20 cellular contexts compared by ENCODE assay signal in genomic region chr10:60139290-60139689, GRCh38.
DNase-seq lines count a peak whose midpoint lies in the region; ATAC-seq, FAIRE-seq and TF ChIP-seq lines count a peak whose summit lies in the region.
"Had no signal": no experiment of that assay in that cellular context is flagged by ENCODE, and none has a peak within 500 bp of the region (broad histone marks: within the 10 kb centered on the region; RNA-seq: fewer than 3 reads in every experiment).

No MANE protein-coding gene starts in this region.

- POLR2A ChIA-PET in HEK293 (lab: Yijun Ruan, JAX) (no interaction called here), H1 (lab: Charles Lee; ENCODE audit: partially characterized antibody) (interaction anchor here (1.1 to 2.5 kb wide), 8 partner anchors 9 to 231 kb away, joined by 3 to 23 read pairs (median 4); no protein-coding TSS in a partner anchor), A673 (lab: Charles Lee; ENCODE audit: low non-redundant PET) (no interaction called here)

- TF ChIP-seq CTCF in 22Rv1 (IDR thresholded peaks at IDR 0.05) = no peak
- TF ChIP-seq CTCF in HEK293 (tag by site-specific recombination; IDR thresholded peaks at IDR 0.05) = no peak
- no peak for TF ChIP-seq CTCF in H1 (IDR thresholded peaks at IDR 0.05; ENCODE audit: control extremely low read depth in 1 of 3, insufficient read depth in 1 of 3, low read depth in 1 of 3, low read length in 3 of 3)
- no peak for TF ChIP-seq CTCF in body of pancreas (IDR thresholded peaks at IDR 0.05)
- TF ChIP-seq CTCF in A673 (conservative IDR thresholded peaks at IDR 0.05; ENCODE audit: low read depth, low read length) = no peak

- peak overlapping the region; percentile 45 for H3K4me3 ChIP-seq in HEK293 (ENCODE audit: low read depth, low read length)
- peak overlapping the region; percentile 52 to 82 (median 68); a peak in 7 of 8 replicates for H3K4me3 ChIP-seq in H1 (ENCODE audit: extremely low read depth in 1 of 4, insufficient read depth in 2 of 4, low read depth in 3 of 4, low read length in 4 of 4)
- peak overlapping the region; percentile 79 for H3K4me3 ChIP-seq in neuron (ENCODE audit: low read length)
- no peak overlapping the region for H3K4me3 ChIP-seq in body of pancreas
- H3K4me3 ChIP-seq in A673 (ENCODE audit: low read depth, low read length, poor library complexity, severe bottlenecking) = no peak overlapping the region
- H3K4me3 ChIP-seq: mucosa of descending colon, prostate gland had no signal

- no peak; a peak in 1 of 3 replicates for TF ChIP-seq POLR2A in H1 (IDR thresholded peaks at IDR 0.05; ENCODE audit: control extremely low read depth in 1 of 2, low read depth in 2 of 2, low read length in 2 of 2)
- TF ChIP-seq POLR2A in body of pancreas (IDR thresholded peaks at IDR 0.05) = no peak

- H3K4me1 Mint-ChIP-seq in activated naive CD8-positive, alpha-beta T cell treated with anti-CD3 and anti-CD28 coated beads for 36 hours = no peaks in the 10 kb centered on the region
- H3K4me1 Mint-ChIP-seq: immature natural killer cell had no signal

- TF ChIP-seq EP300 in H1 (IDR thresholded peaks at IDR 0.05; ENCODE audit: borderline replicate concordance in 1 of 2, low read depth in 2 of 2, low read length in 2 of 2) = 0 out of 3 replicates have a peak, but pooled peaks of 1 of the 2 experiments have one; percentile 12

- no peak for FAIRE-seq in H1 (lab: Jason Lieb, UNC)
- FAIRE-seq: bronchial epithelial cell, D721Med had no signal

- H3K79me2 ChIP-seq in H1 (ENCODE audit: control insufficient read depth in 1 of 2, insufficient read depth in 2 of 2, low read length in 2 of 2) = peaks cover 0 to 16% of the 10 kb centered on the region in 2 experiments; a peak in 2 of 4 replicates

- peaks cover 4% of the 10 kb centered on the region for H3K23me2 ChIP-seq in H1 (ENCODE audit: low read depth, low read length)

- H2BK20ac ChIP-seq in H1 (ENCODE audit: low read length) = no peak overlapping the region

- H3K27ac ChIP-seq in 22Rv1 (peak overlapping the region; percentile 92), HEK293 (ENCODE audit: extremely low read depth, low read depth, low read length) (no peak overlapping the region), H1 (ENCODE audit: low read depth, low read length) (peak overlapping the region; percentile 34; the same call in 1 of the 2 replicates), body of pancreas (peak overlapping the region in 1 of 4 donors; percentile 54), A673 (ENCODE audit: low read depth, low read length, poor library complexity, severe bottlenecking) (no peak overlapping the region)

- H3K27me3 ChIP-seq in H1 (replicated peaks in 1 of 4; ENCODE audit: control insufficient read depth in 3 of 4, extremely low read depth in 1 of 4, insufficient read depth in 3 of 4, low read length in 3 of 4) = no peaks in the 10 kb centered on the region
- no peaks in the 10 kb centered on the region for H3K27me3 ChIP-seq in neuron (ENCODE audit: insufficient read depth, low read length)
- H3K27me3 ChIP-seq in body of pancreas = no peaks in the 10 kb centered on the region
- H3K27me3 ChIP-seq in A673 (replicated peaks; ENCODE audit: insufficient read depth, low read depth, low read length, poor library complexity) = no peaks in the 10 kb centered on the region
- H3K27me3 ChIP-seq: tibial nerve had no signal

- no peak overlapping the region for H4K8ac ChIP-seq in H1 (ENCODE audit: extremely low read depth, insufficient read depth, low read length)

- H3K18ac ChIP-seq in H1 (ENCODE audit: extremely low read depth, low read length) = no peak overlapping the region

- no peak overlapping the region for H3K4me3 Mint-ChIP-seq in activated naive CD8-positive, alpha-beta T cell treated with anti-CD3 and anti-CD28 coated beads for 36 hours
- H3K4me3 Mint-ChIP-seq: activated naive CD4-positive, alpha-beta T cell treated with anti-CD3 and anti-CD28 coated beads for 36 hours; immature natural killer cell had no signal

- no peak overlapping the region for H2AK5ac ChIP-seq in H1 (ENCODE audit: low read depth, low read length)

- peak overlapping the region; percentile 70 to 93 for H3K4me2 ChIP-seq in H1 (ENCODE audit: insufficient read depth in 1 of 2, low read depth in 2 of 2, low read length in 2 of 2)

- no peak overlapping the region for H3K27ac Mint-ChIP-seq in activated naive CD8-positive, alpha-beta T cell treated with anti-CD3 and anti-CD28 coated beads for 36 hours
- H3K27ac Mint-ChIP-seq: activated naive CD4-positive, alpha-beta T cell treated with anti-CD3 and anti-CD28 coated beads for 36 hours; immature natural killer cell had no signal

- ATAC-seq in sciatic nerve = no peak
- ATAC-seq in body of pancreas = no peak

- CTCF ChIA-PET in HEK293 (lab: Yijun Ruan, JAX) = interaction anchor here (2.4 kb wide), 1 partner anchor 70 kb away, joined by 10 read pairs; no protein-coding TSS in a partner anchor
- CTCF ChIA-PET in H1 (lab: Charles Lee; ENCODE audit: partially characterized antibody) = interaction anchor here (0.8 to 1.9 kb wide), 5 partner anchors 12 to 70 kb away, joined by 3 to 12 read pairs (median 4); no protein-coding TSS in a partner anchor
- CTCF ChIA-PET in A673 (lab: Charles Lee) = no interaction called here

- no peaks in the 10 kb centered on the region for H3K36me3 Mint-ChIP-seq in activated naive CD8-positive, alpha-beta T cell treated with anti-CD3 and anti-CD28 coated beads for 36 hours
- H3K36me3 Mint-ChIP-seq: immature natural killer cell had no signal

- no peak overlapping the region for H3K23ac ChIP-seq in H1 (ENCODE audit: insufficient read length)

- no peak overlapping the region for H2BK120ac ChIP-seq in H1 (replicated peaks; ENCODE audit: low read depth, low read length)

- peak overlapping the region; percentile 63; the same call in 1 of the 2 replicates for H2BK12ac ChIP-seq in H1 (ENCODE audit: low read depth, low read length)

- no peak overlapping the region for H2BK15ac ChIP-seq in H1 (ENCODE audit: low read length)

- H4K20me1 ChIP-seq in H1 (replicated peaks in 1 of 2; ENCODE audit: control insufficient read depth in 1 of 2, insufficient read depth in 2 of 2, low read length in 2 of 2) = no peaks in the 10 kb centered on the region

- intact Hi-C loops in sciatic nerve (cut with DNase I) = no loop called here
- intact Hi-C loops in body of pancreas (cut with DNase I) = no loop called here
- intact Hi-C loops in A673 (cut with micrococcal nuclease; ENCODE audit: unreplicated experiment) = no loop called here

- H3K14ac ChIP-seq in H1 (ENCODE audit: insufficient read length) = no peak overlapping the region

- no peak overlapping the region for H4K91ac ChIP-seq in H1 (replicated peaks; ENCODE audit: insufficient read length, low read length)

- H3K4me1 ChIP-seq in HEK293 (ENCODE audit: control insufficient read depth, insufficient read depth, low read length) = peaks cover 15% of the 10 kb centered on the region
- peaks cover 0 to 10% (median 4%) of the 10 kb centered on the region in 4 experiments; a peak in 2 of 7 replicates for H3K4me1 ChIP-seq in H1 (replicated peaks in 1 of 4; ENCODE audit: control insufficient read depth in 3 of 4, insufficient read depth in 4 of 4, low read length in 3 of 4)
- H3K4me1 ChIP-seq in neuron (ENCODE audit: insufficient read depth, low read length) = peaks cover 22% of the 10 kb centered on the region
- H3K4me1 ChIP-seq in body of pancreas = no peaks in the 10 kb centered on the region
- peaks cover 12% of the 10 kb centered on the region for H3K4me1 ChIP-seq in A673 (ENCODE audit: insufficient read depth, low read length, poor library complexity, severe bottlenecking)
- H3K4me1 ChIP-seq: prostate gland had no signal

- DNase-seq in H1 (ENCODE audit: low read depth in 1 of 2, low spot score in 2 of 2) (no peak), sciatic nerve (ENCODE audit: low spot score) (no peak), body of pancreas (no peak), A673 (ENCODE audit: low spot score) (no peak)
- no peak for DNase-seq in activated naive CD8-positive, alpha-beta T cell treated with anti-CD3 and anti-CD28 coated beads for 36 hours
- DNase-seq: activated CD8-positive, alpha-beta memory T cell treated with anti-CD3 and anti-CD28 coated beads, Interleukin-2, amount 50 U/mL, for 48 hours; activated naive CD4-positive, alpha-beta T cell treated with anti-CD3 and anti-CD28 coated beads for 36 hours; immature natural killer cell; mucosa of descending colon; MV-4-11; NCI-H2107; NCI-H774; SHP77 had no signal

- H3K9me3 Mint-ChIP-seq in activated naive CD8-positive, alpha-beta T cell treated with anti-CD3 and anti-CD28 coated beads for 36 hours = no peaks in the 10 kb centered on the region
- H3K9me3 Mint-ChIP-seq: activated naive CD4-positive, alpha-beta T cell treated with anti-CD3 and anti-CD28 coated beads for 36 hours; immature natural killer cell had no signal

- H4K5ac ChIP-seq in H1 (ENCODE audit: insufficient read length, low read depth, low read length) = no peak overlapping the region

- H2BK5ac ChIP-seq in H1 (ENCODE audit: low read depth, low read length) = peak overlapping the region; percentile 35; the same call in 1 of the 2 replicates

- no peak for TF ChIP-seq RAD21 in H1 (IDR thresholded peaks at IDR 0.05 in 1 of 2, conservative IDR thresholded peaks at IDR 0.05 in 1 of 2; ENCODE audit: low read depth in 2 of 2, low read length in 2 of 2)

- BruUV-seq in A673 (replicated peaks; lab: Mats Ljungman, UMichigan) = no TSS peak

- no peak overlapping the region for H3K56ac ChIP-seq in H1 (replicated peaks; ENCODE audit: insufficient read length, low read depth, low read length)

- no peaks in the 10 kb centered on the region for H3K79me1 ChIP-seq in H1 (ENCODE audit: low read depth, low read length)

- no peak overlapping the region for H2AFZ ChIP-seq in H1 (ENCODE audit: low read length)
- peak overlapping the region; percentile 71 for H2AFZ ChIP-seq in neuron (ENCODE audit: low read depth, low read length)

- H3K9me3 ChIP-seq in HEK293 (ENCODE audit: control insufficient read depth, insufficient read depth, low read depth, low read length) (no peaks in the 10 kb centered on the region), H1 (ENCODE audit: insufficient read depth in 2 of 2, low read depth in 1 of 2, low read length in 1 of 2) (no peaks in the 10 kb centered on the region), neuron (ENCODE audit: low read length) (no peaks in the 10 kb centered on the region), body of pancreas (no peaks in the 10 kb centered on the region), A673 (ENCODE audit: low read depth, low read length, poor library complexity, severe bottlenecking) (no peaks in the 10 kb centered on the region)
- H3K9me3 ChIP-seq: mucosa of descending colon, prostate gland, tibial nerve had no signal

- H3K9ac ChIP-seq in H1 (replicated peaks in 1 of 4; ENCODE audit: extremely low read depth in 1 of 4, low read depth in 3 of 4, low read length in 3 of 4) = peak overlapping the region; percentile 14 to 76 (median 46); a peak in 6 of 7 replicates

- peaks cover 17% of the 10 kb centered on the region for H3K27me3 Mint-ChIP-seq in activated naive CD8-positive, alpha-beta T cell treated with anti-CD3 and anti-CD28 coated beads for 36 hours

- 41% methylated on average over 3 of the region's 3 CpGs; no CpG with 5 or more reads in 1 of the 2 experiments for WGBS in H1 (ENCODE audit: extremely low coverage in 1 of 2, insufficient coverage in 1 of 2, insufficient read length in 1 of 2, insufficient replicate concordance in 2 of 2, low coverage in 1 of 2, low lambda C conversion rate in 2 of 2, missing lambda C conversion rate in 1 of 2), 2 experiments
- WGBS in body of pancreas, 2 donors = 60 to 63% methylated on average over 3 of the region's 3 CpGs

- H3K36me3 ChIP-seq in HEK293 (ENCODE audit: control insufficient read depth in 2 of 2, insufficient read depth in 1 of 2, low read length in 2 of 2) (no peaks in the 10 kb centered on the region), H1 (ENCODE audit: control insufficient read depth in 2 of 4, insufficient read depth in 4 of 4, low read length in 3 of 4) (peaks cover 0 to under 1% (median 0%) of the 10 kb centered on the region in 4 experiments; a peak in 1 of 8 replicates), neuron (ENCODE audit: insufficient read depth, low read length) (peaks cover 10% of the 10 kb centered on the region), body of pancreas (replicated peaks in 1 of 2; ENCODE audit: insufficient read depth in 1 of 2, low read depth in 2 of 2) (no peaks in the 10 kb centered on the region), A673 (ENCODE audit: insufficient read depth, low read length, poor library complexity, severe bottlenecking) (no peaks in the 10 kb centered on the region)
- H3K36me3 ChIP-seq: prostate gland had no signal

- H3K4ac ChIP-seq in H1 (replicated peaks; ENCODE audit: insufficient read length, low read depth, low read length) = no peak overlapping the region

Comparison
In these comparisons a context has a peak if more than half of its experiments do, and no peak if none do; other contexts are left out.
1. H3K27ac ChIP-seq: peak in 22Rv1 (single experiment) and H1 (single experiment); none in HEK293 (single experiment) and A673 (single experiment).
2. H3K4me3 ChIP-seq: peak in HEK293 (single experiment), H1 (4 of 4) and neuron (single experiment); none in body of pancreas (0 of 2) and A673 (single experiment).